8 cellular contexts compared by ENCODE assay signal in genomic region chr2:170818294-170819104, GRCh38. TPM values are rescaled to one million over a fixed set of nuclear protein-coding genes. Genes with fewer than 3 reads are reported as not detected.
DNase-seq lines count a peak whose midpoint lies in the region; ATAC-seq and TF ChIP-seq lines count a peak whose summit lies in the region.

No MANE protein-coding gene starts in this region.

- DNase-seq in DMS53 (lab: John Stamatoyannopoulos, UW) (peak; percentile 82), NCI-H748 treated with DMSO at 0.1 percent for 48 hours (lab: John Stamatoyannopoulos, UW) (peak; percentile 21), ovary (no peak), OCI-M1 (lab: John Stamatoyannopoulos, UW) (no peak), SKM-1 treated with dmso at 0.1 percent for 144 hours (lab: John Stamatoyannopoulos, UW; ENCODE audit: unreplicated experiment) (no peak)

- intact Hi-C loops in ovary (cut with DNase I): loop anchor here (5.0 to 10.0 kb wide), 8 partner anchors 104 to 454 kb away; partner anchors contain the start of gene SP5 (in 1 of the 4)

- TF ChIP-seq CTCF in ovary (IDR thresholded peaks at IDR 0.05): no peak

- 1% methylated on average over 60 of the region's 60 CpGs for WGBS in ectodermal cell, 2 experiments
- 2 to 3% (median 3%) methylated on average over 57 to 60 of the region's 60 CpGs for WGBS in ovary, 3 donors

- H3K9me3 ChIP-seq in ectodermal cell (ENCODE audit: control insufficient read depth, low read length) (no peaks in the 10 kb centered on the region), ovary (no peaks in the 10 kb centered on the region)

- H3K27me3 ChIP-seq in ectodermal cell (ENCODE audit: control insufficient read depth, insufficient read depth, low read length, poor library complexity, severe bottlenecking) (peaks cover 100% of the 10 kb centered on the region), ovary (peaks cover 4% of the 10 kb centered on the region)

- ATAC-seq in esophagus mucosa: no peak
- ATAC-seq in HG02571 (IDR thresholded peaks at IDR 0.05; ENCODE audit: unreplicated experiment): no peak

- H3K36me3 ChIP-seq in ectodermal cell (ENCODE audit: control insufficient read depth, insufficient read depth, low read length) (no peaks in the 10 kb centered on the region), ovary (no peaks in the 10 kb centered on the region)

- H3K4me1 ChIP-seq in ectodermal cell (ENCODE audit: control insufficient read depth, insufficient read depth, low read length) (peaks cover 31% of the 10 kb centered on the region), ovary (ENCODE audit: insufficient read depth) (peaks cover 8% of the 10 kb centered on the region)

- no peak for TF ChIP-seq POLR2A in ovary (IDR thresholded peaks at IDR 0.05)

- H3K4me3 ChIP-seq in ectodermal cell (ENCODE audit: insufficient read depth, low read depth, low read length) (peak overlapping the region; percentile 56), ovary (peak overlapping the region; percentile 36)

- no peak for TF ChIP-seq EP300 in ovary (IDR thresholded peaks at IDR 0.05)

- H3K27ac ChIP-seq in ectodermal cell (ENCODE audit: insufficient read depth, low read depth, low read length, poor library complexity, severe bottlenecking): no peak overlapping the region
- H3K27ac ChIP-seq in ovary: no peak overlapping the region

RNA-seq across cellular contexts. Expression of gene GAD1, which starts 1.8 kb away (rescaled TPM):
- polyA plus RNA-seq in ectodermal cell (2013, experiment 1 of 4): 12.3 TPM
- polyA plus RNA-seq in ectodermal cell (2013, experiment 2 of 4): 12.5 TPM
- polyA plus RNA-seq in ectodermal cell (2013, experiment 3 of 4): 11.1 TPM
- 11.4 TPM for polyA plus RNA-seq in ectodermal cell (2013, experiment 4 of 4)
- total RNA-seq in ovary: under 1 TPM in 6 of 7 donors, not detected in 1; 0.22 to 0.36 (median 0.29) TPM
- polyA plus RNA-seq in ovary: under 1 TPM; 0.57 to 0.77 TPM
- total RNA-seq in esophagus mucosa: 1.1 TPM

RNA-seq across cellular contexts. Expression of gene ERICH2, which starts 48.3 kb away (rescaled TPM):
- 5.4 TPM for polyA plus RNA-seq in ectodermal cell (2013, experiment 1 of 4)
- polyA plus RNA-seq in ectodermal cell (2013, experiment 2 of 4): 4.5 TPM
- 3.5 TPM for polyA plus RNA-seq in ectodermal cell (2013, experiment 3 of 4)
- polyA plus RNA-seq in ectodermal cell (2013, experiment 4 of 4): 4.7 TPM
- total RNA-seq in ovary: 1 to 10 TPM in 5 of 7 donors, under 1 TPM in 1, not detected in 1; 0.99 to 3.2 (median 1.3) TPM
- polyA plus RNA-seq in ovary: 1 to 10 TPM in 1 of 2 donors, under 1 TPM in 1; 0.23 to 2.4 TPM
- total RNA-seq in esophagus mucosa: not detected

Comparison
In these comparisons a context has a peak if more than half of its experiments do, and no peak if none do; other contexts are left out.
1. DNase-seq: peak in DMS53 (single experiment) and NCI-H748 treated with DMSO at 0.1 percent for 48 hours (single experiment); none in ovary (0 of 5), OCI-M1 (single experiment) and SKM-1 treated with dmso at 0.1 percent for 144 hours (single experiment).